In genomic region chr11:108915666-108916065, GRCh38 we compare ENCODE assay signal across 21 cellular contexts.
"Had no signal": no experiment of that assay in that cellular context is flagged by ENCODE, and none has a peak within 500 bp of the region (broad histone marks: within the 10 kb centered on the region; RNA-seq: fewer than 3 reads in every experiment).

No MANE protein-coding gene starts in this region.

- ATAC-seq: activated naive CD4-positive, alpha-beta T cell treated with anti-CD3 and anti-CD28 coated beads, Interleukin-2, amount 50 U/mL, for 72 hours; heart right ventricle; left colon; pancreas; psoas muscle had no signal

- H3K27ac ChIP-seq: adrenal gland, breast epithelium, coronary artery, heart right ventricle, neutrophil, pancreas, psoas muscle, right atrium auricular region, spleen, thoracic aorta, vagina, VCaP had no signal

- H3K9me3 ChIP-seq: adrenal gland, breast epithelium, heart right ventricle, neutrophil, pancreas, psoas muscle, right atrium auricular region, spleen, thoracic aorta, vagina had no signal

- DNase-seq: activated CD4-positive, alpha-beta T cell treated with anti-CD3 and anti-CD28 coated beads for 1 hour; activated T-cell treated with anti-CD3 and anti-CD28 coated beads, Interleukin-2, amount 50 U/mL, for 1 hour; adrenal gland; heart right ventricle; left colon; pancreas; psoas muscle; spleen; stimulated activated CD4-positive, alpha-beta T cell treated with anti-CD3 and anti-CD28 coated beads, Interleukin-4, amount 100 ng/mL, for 1 hour; stimulated activated naive CD4-positive, alpha-beta T cell had no signal

- H3K27me3 Mint-ChIP-seq: memory B cell, type B pancreatic cell had no signal

- H3K4me3 ChIP-seq: adrenal gland, breast epithelium, coronary artery, heart right ventricle, pancreas, psoas muscle, right atrium auricular region, spleen, thoracic aorta, vagina had no signal

- FAIRE-seq: pancreas had no signal

- H3K36me3 ChIP-seq: adrenal gland, breast epithelium, neutrophil, pancreas, right atrium auricular region, thoracic aorta, vagina had no signal

- H3K4me1 ChIP-seq: breast epithelium, pancreas, spleen, vagina had no signal

- H3K27me3 ChIP-seq: adrenal gland, breast epithelium, heart right ventricle, neutrophil, pancreas, right atrium auricular region, spleen, vagina had no signal

- H3K4me3 Mint-ChIP-seq: memory B cell, nephron, type B pancreatic cell had no signal

- H3K4me1 Mint-ChIP-seq: memory B cell had no signal

- H3K9me3 Mint-ChIP-seq: activated naive CD4-positive, alpha-beta T cell treated with anti-CD3 and anti-CD28 coated beads, Interleukin-2, amount 50 U/mL, for 72 hours; memory B cell; nephron; type B pancreatic cell had no signal

- H3K27ac Mint-ChIP-seq: activated naive CD4-positive, alpha-beta T cell treated with anti-CD3 and anti-CD28 coated beads, Interleukin-2, amount 50 U/mL, for 72 hours; memory B cell; nephron; type B pancreatic cell had no signal
